ENCODE assay signal across 9 cellular contexts in the genomic region with DNA sequence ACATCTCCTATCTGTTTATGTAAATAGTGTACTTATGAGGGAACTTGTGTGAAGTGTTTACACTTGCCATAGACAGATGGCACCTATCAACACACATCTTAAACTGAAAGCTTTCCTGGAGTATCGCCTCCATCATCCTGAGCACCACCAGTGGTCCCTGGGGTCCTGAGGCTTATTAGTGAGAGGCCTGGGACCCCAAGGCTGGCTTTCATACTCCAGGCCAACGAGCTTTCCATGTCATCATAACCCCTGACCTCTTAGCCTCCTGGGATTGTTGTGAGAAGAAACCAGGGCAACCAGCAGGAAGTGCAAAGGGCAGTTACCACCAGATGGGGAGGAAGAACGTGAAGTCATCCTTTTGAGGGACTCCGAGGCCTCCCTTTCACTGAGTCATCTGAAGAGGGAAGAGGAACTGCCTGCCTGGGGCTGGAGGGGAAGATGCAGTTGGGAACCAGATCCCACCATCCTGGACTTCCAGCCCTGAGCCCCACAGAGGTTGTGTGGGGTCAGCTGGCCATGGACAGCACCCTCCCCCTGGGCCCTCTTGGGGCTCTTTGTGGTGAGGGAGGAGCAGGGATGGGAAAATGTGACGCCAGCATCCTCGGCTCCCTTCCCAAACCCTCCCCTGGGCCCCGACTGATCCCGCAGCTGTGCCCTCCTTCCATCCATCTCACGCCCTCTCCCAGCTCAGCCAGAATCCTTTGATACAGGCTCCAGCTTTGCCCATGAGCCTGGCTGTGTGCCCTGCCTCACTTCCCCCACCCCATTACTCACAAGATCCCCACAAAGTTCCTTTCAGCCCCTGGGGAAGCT. TPM values are rescaled to one million over a fixed set of nuclear protein-coding genes. Genes with fewer than 3 reads are reported as not detected.
A peak's percentile ranks its signal among the peaks of the same experiment; 100 is the strongest.
DNase-seq lines count a peak whose midpoint lies in the region; ATAC-seq and TF ChIP-seq lines count a peak whose summit lies in the region.
"Had no signal": no experiment of that assay in that cellular context is flagged by ENCODE, and none has a peak within 500 bp of the region (broad histone marks: within the 10 kb centered on the region; RNA-seq: fewer than 3 reads in every experiment).

No MANE protein-coding gene starts in this region.

- no peak overlapping the region for H3K4me2 ChIP-seq in smooth muscle cell

- H3F3A ChIP-seq in smooth muscle cell (ENCODE audit: low read depth): peaks cover 9% of the 10 kb centered on the region

- no peaks in the 10 kb centered on the region for H3K27me3 ChIP-seq in smooth muscle cell (ENCODE audit: low read depth)
- H3K27me3 ChIP-seq: SJSA1 had no signal

- no peaks in the 10 kb centered on the region for H3K36me3 ChIP-seq in smooth muscle cell (ENCODE audit: low read depth)

- no peaks in the 10 kb centered on the region for H3K79me2 ChIP-seq in smooth muscle cell (ENCODE audit: low read depth)

- WGBS in smooth muscle cell (ENCODE audit: low lambda C conversion rate): 80% methylated on average over 9 of the region's 9 CpGs

- TF ChIP-seq CTCF in coronary artery (IDR thresholded peaks at IDR 0.05): no peak
- no peak for TF ChIP-seq CTCF in smooth muscle cell (IDR thresholded peaks at IDR 0.05; ENCODE audit: borderline replicate concordance, insufficient read depth, poor library complexity, severe bottlenecking)

- H3K27ac ChIP-seq in coronary artery (peak overlapping the region in 1 of 2 donors; percentile 80), smooth muscle cell (ENCODE audit: low read depth) (no peak overlapping the region)
- H3K27ac ChIP-seq: SJSA1 had no signal

- H3K4me1 ChIP-seq in smooth muscle cell (ENCODE audit: low read depth): peaks cover 24% of the 10 kb centered on the region

- H2AFZ ChIP-seq in smooth muscle cell (ENCODE audit: low read depth): no peak overlapping the region

- H4K20me1 ChIP-seq in smooth muscle cell (ENCODE audit: low read depth): peaks cover 26% of the 10 kb centered on the region

- peak overlapping the region; percentile 22 for H3K4me3 ChIP-seq in coronary artery
- H3K4me3 ChIP-seq in smooth muscle cell: no peak overlapping the region
- H3K4me3 ChIP-seq: SJSA1 had no signal

- no peaks in the 10 kb centered on the region for H3K9me3 ChIP-seq in smooth muscle cell (replicated peaks; ENCODE audit: low read depth)
- H3K9me3 ChIP-seq: SJSA1 had no signal

- H3K9ac ChIP-seq in smooth muscle cell (ENCODE audit: low read depth): no peak overlapping the region

- ATAC-seq in GM21786 (IDR thresholded peaks at IDR 0.05; ENCODE audit: unreplicated experiment): no peak

- DNase-seq in AG08395 (ENCODE audit: low spot score) (peak; percentile 80), MV-4-11 (lab: John Stamatoyannopoulos, UW) (peak; percentile 97), coronary artery (ENCODE audit: low spot score) (peak; percentile 77), mesenteric fat pad (ENCODE audit: low spot score) (peak; percentile 88), NCI-H1930 (lab: John Stamatoyannopoulos, UW) (no peak), smooth muscle cell (lab: John Stamatoyannopoulos, UW; ENCODE audit: unreplicated experiment) (no peak), RPMI8226 (no peak)

RNA-seq across cellular contexts. Expression of a gene that starts 5.8 kb away (rescaled TPM):
- total RNA-seq in mesenteric fat pad (15.4 TPM), smooth muscle cell (3.9 TPM in 1 of 2 replicates, not detected in the other)
- 1.6 and 1.8 TPM in 2 replicates for polyA plus RNA-seq in smooth muscle cell

RNA-seq across cellular contexts. Expression of a gene that starts 22.3 kb away (rescaled TPM):
- total RNA-seq in mesenteric fat pad (9.7 TPM), smooth muscle cell (17.1 and 20.0 TPM in 2 replicates)
- 5.9 and 8.8 TPM in 2 replicates for polyA plus RNA-seq in smooth muscle cell

Comparison
In these comparisons a context has a peak if more than half of its experiments do, and no peak if none do; other contexts are left out.
1. DNase-seq: peak in AG08395 (single experiment), MV-4-11 (single experiment), coronary artery (single experiment) and mesenteric fat pad (single experiment); none in NCI-H1930 (0 of 2), smooth muscle cell (single experiment) and RPMI8226 (single experiment).